8 cellular contexts compared by ENCODE assay signal in the genomic region with DNA sequence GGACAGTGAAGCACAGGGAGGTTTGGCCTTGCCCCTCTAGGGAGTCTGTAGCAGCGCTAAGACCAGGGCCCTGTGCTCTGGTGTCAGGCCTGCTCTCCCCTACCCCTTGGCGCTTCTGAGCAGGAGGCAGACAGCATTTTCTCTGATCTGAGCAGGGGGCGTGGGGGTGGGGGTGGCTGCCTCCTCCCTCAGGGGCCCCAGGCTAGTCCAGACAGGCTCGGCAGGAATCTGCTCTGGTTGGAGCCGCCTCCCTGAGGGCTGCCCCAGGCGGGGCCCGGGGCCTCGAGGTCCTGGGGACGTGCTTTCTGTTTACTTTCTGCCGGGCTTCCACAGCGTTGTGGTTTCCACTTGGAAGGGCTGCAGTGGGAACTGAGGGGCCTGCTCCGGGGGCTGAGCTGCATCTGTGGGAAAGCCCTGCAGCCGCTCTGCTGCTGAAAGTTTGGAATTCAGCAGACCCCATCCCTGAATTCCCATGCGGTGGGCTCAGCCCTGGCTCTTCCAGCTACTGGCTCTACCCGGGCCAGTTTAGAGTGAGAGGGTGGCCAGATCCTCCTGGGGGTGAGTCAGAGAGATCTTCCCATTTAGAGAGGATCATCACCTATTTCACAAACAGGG.
DNase-seq lines count a peak whose midpoint lies in the region; ATAC-seq and TF ChIP-seq lines count a peak whose summit lies in the region.
"Had no signal": no experiment of that assay in that cellular context is flagged by ENCODE, and none has a peak within 500 bp of the region (broad histone marks: within the 10 kb centered on the region; RNA-seq: fewer than 3 reads in every experiment).

No MANE protein-coding gene starts in this region.

- H3K27ac ChIP-seq in Panc1 (ENCODE audit: low read length), result peak overlapping the region; percentile 44
- peak overlapping the region; percentile 76 for H3K27ac ChIP-seq in smooth muscle cell (ENCODE audit: low read depth)

- ATAC-seq in Panc1, result peak; percentile 63
- no peak for ATAC-seq in GM21786 (IDR thresholded peaks at IDR 0.05; ENCODE audit: unreplicated experiment)
- ATAC-seq in HG02970 (IDR thresholded peaks at IDR 0.05; ENCODE audit: low FRiP score, unreplicated experiment), result no peak

- H3K9me3 ChIP-seq in Panc1 (ENCODE audit: control insufficient read depth, insufficient read depth, low read depth, low read length), result no peaks in the 10 kb centered on the region
- H3K9me3 ChIP-seq in smooth muscle cell (replicated peaks; ENCODE audit: low read depth), result no peaks in the 10 kb centered on the region
- H3K9me3 ChIP-seq: Peyer's patch had no signal

- 2% methylated on average over 15 of the region's 15 CpGs for WGBS in smooth muscle cell (ENCODE audit: low lambda C conversion rate)

- CTCF ChIA-PET in HEK293T (lab: Yijun Ruan, JAX) (interaction anchor here (0.7 to 2.6 kb wide), 4 partner anchors 16 to 397 kb away, joined by 3 to 10 read pairs (median 4); no protein-coding TSS in a partner anchor), Panc1 (lab: Charles Lee) (no interaction called here)

- DNase-seq in HEK293T (ENCODE audit: extremely low spot score) (peak; percentile 59), Panc1 (ENCODE audit: low read depth, low spot score) (no peak), cardiac septum (ENCODE audit: low spot score) (peak; percentile 74), smooth muscle cell (lab: John Stamatoyannopoulos, UW; ENCODE audit: unreplicated experiment) (peak; percentile 64), DMS53 treated with DMSO at 0.1 percent for 48 hours (lab: John Stamatoyannopoulos, UW; ENCODE audit: unreplicated experiment) (no peak)
- DNase-seq: Peyer's patch had no signal

- no peaks in the 10 kb centered on the region for H4K20me1 ChIP-seq in smooth muscle cell (ENCODE audit: low read depth)

- POLR2A ChIA-PET in HEK293T (lab: Yijun Ruan, JAX) (interaction anchor here (1.2 to 1.9 kb wide), 2 partner anchors 12 to 17 kb away, joined by 3 to 6 read pairs; no protein-coding TSS in a partner anchor), Panc1 (lab: Charles Lee) (interaction anchor here (0.6 kb wide), 1 partner anchor 439 kb away, joined by 3 read pairs; no protein-coding TSS in a partner anchor)

- peak overlapping the region; percentile 65 for H3K4me2 ChIP-seq in smooth muscle cell

- intact Hi-C loops in Panc1 (cut with micrococcal nuclease; ENCODE audit: unreplicated experiment) (no loop called here), cardiac septum (cut with DNase I) (loop anchor here (1.0 kb wide), 1 partner anchor 20 kb away; no protein-coding TSS in a partner anchor)

- no TSS peak for BruUV-seq in Panc1 (replicated peaks; lab: Mats Ljungman, UMichigan)

- peaks cover 13% of the 10 kb centered on the region for H3F3A ChIP-seq in smooth muscle cell (ENCODE audit: low read depth)

- no peak overlapping the region for H3K9ac ChIP-seq in smooth muscle cell (ENCODE audit: low read depth)

- in situ Hi-C loops in Panc1 (cut with HindIII; ENCODE audit: low pct_unique_long_range_greater_than_20kb, low sequenced_read_pairs), result no loop called here

- H3K36me3 ChIP-seq in Panc1 (ENCODE audit: control insufficient read depth, insufficient read depth, low read length) (no peaks in the 10 kb centered on the region), smooth muscle cell (ENCODE audit: low read depth) (no peaks in the 10 kb centered on the region)
- H3K36me3 ChIP-seq: Peyer's patch had no signal

- TF ChIP-seq CTCF in Panc1 (IDR thresholded peaks at IDR 0.05) (no peak), smooth muscle cell (IDR thresholded peaks at IDR 0.05; ENCODE audit: borderline replicate concordance, insufficient read depth, poor library complexity, severe bottlenecking) (no peak)

- H3K27me3 ChIP-seq in Panc1 (ENCODE audit: control insufficient read depth, insufficient read depth, low read length) (no peaks in the 10 kb centered on the region), smooth muscle cell (ENCODE audit: low read depth) (no peaks in the 10 kb centered on the region)
- H3K27me3 ChIP-seq: Peyer's patch had no signal

- peak overlapping the region; percentile 88 for H2AFZ ChIP-seq in smooth muscle cell (ENCODE audit: low read depth)

- H3K79me2 ChIP-seq in smooth muscle cell (ENCODE audit: low read depth), result no peaks in the 10 kb centered on the region

- H3K4me1 ChIP-seq in Panc1 (ENCODE audit: control insufficient read depth, insufficient read depth, low read length) (peaks cover 8% of the 10 kb centered on the region; the same call in 1 of the 2 replicates), smooth muscle cell (ENCODE audit: low read depth) (peaks cover 34% of the 10 kb centered on the region)

- H3K4me3 ChIP-seq in Panc1 (ENCODE audit: low read depth in 2 of 2, low read length in 2 of 2) (no peak overlapping the region), smooth muscle cell (no peak overlapping the region)
- H3K4me3 ChIP-seq: Peyer's patch had no signal

TF ChIP-seq in HEK293T, 16 proteins besides CTCF, POLR2A, EP300 and RAD21:
- TF ChIP-seq LEF1 (IDR thresholded peaks at IDR 0.05; ENCODE audit: borderline replicate concordance), result no peak
- TF ChIP-seq HDGF (IDR thresholded peaks at IDR 0.05; ENCODE audit: borderline replicate concordance), result 0 out of 2 replicates have a peak, but pooled peaks have one; percentile 63

Comparison
In these comparisons a context has a peak if more than half of its experiments do, and no peak if none do; other contexts are left out.
1. DNase-seq: peak in HEK293T (single experiment), cardiac septum (single experiment) and smooth muscle cell (single experiment); none in Panc1 (single experiment) and DMS53 treated with DMSO at 0.1 percent for 48 hours (single experiment).